8 cellular contexts compared by ENCODE assay signal in the genomic region with DNA sequence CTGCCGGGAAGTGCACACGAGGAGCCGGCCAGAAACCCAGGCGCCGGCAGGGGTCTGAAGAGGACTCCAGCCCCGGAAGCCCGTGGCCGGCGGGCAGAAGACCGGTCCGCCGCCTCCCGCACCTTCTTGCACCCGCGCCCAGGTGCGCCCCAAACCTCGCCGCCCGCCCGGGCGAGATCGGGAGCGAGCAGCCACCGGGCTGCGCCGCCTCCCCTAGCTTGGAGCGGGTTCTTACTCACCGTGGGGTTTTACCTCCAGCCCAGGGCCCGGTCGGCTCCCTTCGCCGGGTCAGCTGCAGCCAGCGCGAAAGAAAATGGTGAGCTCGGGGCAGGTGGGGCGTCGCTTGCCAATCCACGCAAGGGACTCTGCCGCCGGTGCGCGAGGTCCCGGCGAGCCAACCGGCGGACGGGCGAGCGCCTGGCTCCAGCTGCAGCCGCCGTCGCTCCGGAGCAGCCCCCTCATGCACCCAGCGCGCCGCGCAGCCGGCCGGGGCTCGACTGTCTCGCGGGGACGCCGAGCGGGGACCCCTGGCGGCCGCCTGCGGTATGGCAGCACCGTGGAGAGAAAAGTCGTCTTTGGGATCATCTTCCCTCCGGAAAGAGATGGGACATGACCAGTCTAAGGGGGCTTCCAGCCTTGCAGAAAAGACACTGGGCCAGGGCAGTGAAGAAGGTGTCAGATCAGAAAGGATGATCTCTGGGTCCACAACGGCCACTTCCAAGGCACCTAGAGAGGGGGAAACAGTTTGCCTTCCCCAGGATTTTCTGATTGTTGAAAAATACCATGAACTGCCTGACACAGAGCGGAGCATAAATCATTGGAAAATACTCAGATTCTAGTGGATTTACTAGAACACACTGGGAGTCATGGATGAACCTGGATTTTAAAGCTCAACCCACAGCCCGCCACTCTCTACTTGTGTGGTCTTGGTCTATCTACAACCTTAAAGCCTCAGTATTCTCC. TPM values are rescaled to one million over a fixed set of nuclear protein-coding genes. Genes with fewer than 3 reads are reported as not detected.
DNase-seq lines count a peak whose midpoint lies in the region; ATAC-seq and TF ChIP-seq lines count a peak whose summit lies in the region.

A gene (minus strand): TSS at position 499 of the 963 bp plus-strand sequence. CDS start 74,264 bp downstream, outside the sequence.

- peak within 1 kb of the TSS; percentile 80 for H3K4me2 ChIP-seq in Loucy (ENCODE audit: low read depth, low read length, poor library complexity, severe bottlenecking)

- H3K4me3 Mint-ChIP-seq in T-helper 1 cell treated with Interleukin-12 subunit alpha and Interleukin-12 subunit beta and Interleukin-4 antibody, amounts not matched to agents 30 μg/mL and 1 μg/mL, for 36 hours = peak within 1 kb of the TSS; percentile 81

- H3K36me3 ChIP-seq in ES-I3 (ENCODE audit: insufficient read depth, low read length) (no peaks in the 10 kb centered on the region), H7 (replicated peaks; ENCODE audit: control insufficient read depth, insufficient read depth, low read length) (no peaks in the 10 kb centered on the region), Loucy (ENCODE audit: insufficient read depth, low read length) (no peaks in the 10 kb centered on the region), right atrium auricular region (no peaks in the 10 kb centered on the region), psoas muscle (ENCODE audit: insufficient read depth in 1 of 2, low read depth in 1 of 2) (no peaks in the 10 kb centered on the region)

- H3K4me3 ChIP-seq in H7 (ENCODE audit: insufficient read depth, low read depth, low read length) (peak within 1 kb of the TSS; percentile 80), Loucy (ENCODE audit: low read length, poor library complexity, severe bottlenecking) (peak within 1 kb of the TSS; percentile 79), right atrium auricular region (peak within 1 kb of the TSS; percentile 68 to 74), psoas muscle (peak within 1 kb of the TSS; percentile 83)

- no peaks in the 10 kb centered on the region for H3F3A ChIP-seq in Loucy (ENCODE audit: low read depth)

- H3K4me1 Mint-ChIP-seq in T-helper 1 cell treated with Interleukin-12 subunit alpha and Interleukin-12 subunit beta and Interleukin-4 antibody, amounts not matched to agents 30 μg/mL and 1 μg/mL, for 36 hours (ENCODE audit: low read depth) = peaks cover 12% of the 10 kb centered on the region

- TF ChIP-seq CTCF in Loucy (conservative IDR thresholded peaks at IDR 0.05; ENCODE audit: low read length) (peak; percentile 79), right atrium auricular region (IDR thresholded peaks at IDR 0.05) (peak; percentile 91 to 99), psoas muscle (IDR thresholded peaks at IDR 0.05) (peak; percentile 97)

- DNase-seq in H7 (peak; percentile 91), amygdala (lab: John Stamatoyannopoulos, UW) (peak in 53 of 56 donors; percentile 15 to 91 (median 73)), right atrium auricular region (ENCODE audit: low spot score) (peak; percentile 83), psoas muscle (peak; percentile 85 to 93), ureter (ENCODE audit: low spot score) (peak; percentile 84)

- H4K20me1 ChIP-seq in Loucy (ENCODE audit: insufficient read depth, low read length, poor library complexity, severe bottlenecking) = no peaks in the 10 kb centered on the region

- no peaks in the 10 kb centered on the region for H3K79me2 ChIP-seq in Loucy (ENCODE audit: insufficient read depth, low read length)

- H3K36me3 Mint-ChIP-seq in T-helper 1 cell treated with Interleukin-12 subunit alpha and Interleukin-12 subunit beta and Interleukin-4 antibody, amounts not matched to agents 30 μg/mL and 1 μg/mL, for 36 hours (ENCODE audit: low read depth) = no peaks in the 10 kb centered on the region

- H3K27me3 Mint-ChIP-seq in T-helper 1 cell treated with Interleukin-12 subunit alpha and Interleukin-12 subunit beta and Interleukin-4 antibody, amounts not matched to agents 30 μg/mL and 1 μg/mL, for 36 hours (ENCODE audit: low read depth) = peaks cover 45% of the 10 kb centered on the region

- peak within 1 kb of the TSS; percentile 93 for H2AFZ ChIP-seq in Loucy (ENCODE audit: low read length)

- peak within 1 kb of the TSS; percentile 69 to 84 for H3K27ac ChIP-seq in right atrium auricular region
- H3K27ac ChIP-seq in psoas muscle = peak within 1 kb of the TSS; percentile 77

- H3K9ac ChIP-seq in ES-I3 (ENCODE audit: low read depth, low read length) (peak within 1 kb of the TSS; percentile 85), Loucy (ENCODE audit: low read depth, low read length, poor library complexity, severe bottlenecking) (peak within 1 kb of the TSS; percentile 64)

- H3K9me3 ChIP-seq in ES-I3 (ENCODE audit: control insufficient read depth, insufficient read depth, low read length) (no peaks in the 10 kb centered on the region), Loucy (ENCODE audit: insufficient read depth, low read depth, low read length) (no peaks in the 10 kb centered on the region), right atrium auricular region (no peaks in the 10 kb centered on the region), psoas muscle (no peaks in the 10 kb centered on the region)

- no peaks in the 10 kb centered on the region for H3K9me3 Mint-ChIP-seq in T-helper 1 cell treated with Interleukin-12 subunit alpha and Interleukin-12 subunit beta and Interleukin-4 antibody, amounts not matched to agents 30 μg/mL and 1 μg/mL, for 36 hours

- intact Hi-C loops in psoas muscle (cut with DNase I) = loop anchor here (2.0 to 5.0 kb wide), 5 partner anchors 42 to 197 kb away; no protein-coding TSS in a partner anchor

- H3K9me2 ChIP-seq in Loucy (replicated peaks; ENCODE audit: low read depth, low read length) = no peaks in the 10 kb centered on the region

- H3K27me3 ChIP-seq in H7 (ENCODE audit: control insufficient read depth, insufficient read depth, low read length) = no peaks in the 10 kb centered on the region; the same call in 1 of the 2 replicates
- peaks cover 15% of the 10 kb centered on the region for H3K27me3 ChIP-seq in Loucy (ENCODE audit: insufficient read depth, low read length, poor library complexity, severe bottlenecking)
- H3K27me3 ChIP-seq in right atrium auricular region = no peaks in the 10 kb centered on the region
- H3K27me3 ChIP-seq in psoas muscle (ENCODE audit: insufficient read depth in 3 of 3, low read length in 2 of 3) = no peaks in the 10 kb centered on the region

- ATAC-seq in psoas muscle = peak; percentile 89 to 94 (median 92)

- H3K4me1 ChIP-seq in ES-I3 (ENCODE audit: insufficient read depth, low read length) (no peaks in the 10 kb centered on the region; the same call in none of the 2 replicates), Loucy (ENCODE audit: insufficient read depth, low read length, poor library complexity, severe bottlenecking) (no peaks in the 10 kb centered on the region), right atrium auricular region (peaks cover 0 to 15% of the 10 kb centered on the region in 2 donors), psoas muscle (no peaks in the 10 kb centered on the region)

- 3% methylated on average over 60 to 74 of the region's 74 CpGs for WGBS in psoas muscle, 3 donors

- peak within 1 kb of the TSS; percentile 18 for H3K27ac Mint-ChIP-seq in T-helper 1 cell treated with Interleukin-12 subunit alpha and Interleukin-12 subunit beta and Interleukin-4 antibody, amounts not matched to agents 30 μg/mL and 1 μg/mL, for 36 hours

RNA-seq across cellular contexts. Expression of the gene that starts here (rescaled TPM):
- total RNA-seq in H7 (2014; rRNA removed; shearing (Covaris generic)) = 6.9 and 7.9 TPM in 2 replicates
- total RNA-seq in right atrium auricular region (1 to 10 TPM in 1 of 2 donors, under 1 TPM in 1; 0.85 to 2.9 TPM), psoas muscle (1 to 10 TPM; 1.1 to 4.5 (median 1.9) TPM), ureter (9.4 TPM)
- 1 to 10 TPM in 2 of 3 donors, under 1 TPM in 1; 0.57 to 3.8 (median 1.8) TPM for polyA plus RNA-seq in psoas muscle

Comparison
In these comparisons a context has a peak if more than half of its experiments do, and no peak if none do; other contexts are left out.
1. Peak in every context shown above with its lines: DNase-seq, ATAC-seq, H3K4me3 ChIP-seq and H3K27ac ChIP-seq.